In the genomic region with DNA sequence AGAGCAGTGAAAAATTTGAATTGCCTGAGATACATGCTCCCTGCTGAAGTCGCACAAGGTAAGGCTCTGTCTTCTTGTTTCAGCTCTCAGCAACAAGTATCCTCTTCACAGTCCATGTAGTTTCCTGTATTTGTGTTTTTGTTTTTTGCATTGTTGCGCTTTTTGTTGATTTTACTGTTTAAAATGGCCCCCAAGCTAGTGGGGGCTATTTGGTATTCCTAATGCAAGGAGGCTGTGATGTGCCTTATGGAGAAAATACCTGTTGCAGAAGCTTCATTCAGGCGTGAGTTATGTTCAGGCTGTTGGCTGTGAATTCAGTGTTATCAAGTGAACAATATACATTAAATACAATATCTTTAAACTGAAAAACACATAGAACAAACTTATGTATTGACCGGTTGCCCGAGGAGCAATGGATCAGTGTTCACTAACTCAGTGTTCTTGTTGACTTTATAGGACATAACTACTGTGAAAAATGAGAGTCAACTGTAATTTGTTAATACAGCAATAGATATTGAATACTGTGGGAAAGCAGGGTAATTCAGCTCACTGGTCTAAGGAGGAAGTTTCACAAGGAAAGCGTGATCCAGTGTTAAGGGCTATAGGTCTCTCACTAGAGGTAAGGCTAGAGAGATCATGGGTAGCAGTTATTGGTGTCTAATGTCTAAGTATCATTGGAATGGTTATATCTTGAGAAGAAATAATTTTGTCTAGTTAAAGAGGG, we compare ENCODE assay signal across 15 cellular contexts.
DNase-seq lines count a peak whose midpoint lies in the region; ATAC-seq and TF ChIP-seq lines count a peak whose summit lies in the region.
"Had no signal": no experiment of that assay in that cellular context is flagged by ENCODE, and none has a peak within 500 bp of the region (broad histone marks: within the 10 kb centered on the region; RNA-seq: fewer than 3 reads in every experiment).

No MANE protein-coding gene starts in this region.

- TF ChIP-seq CTCF in HEK293 (tag by site-specific recombination; IDR thresholded peaks at IDR 0.05), result no peak
- TF ChIP-seq CTCF in body of pancreas (IDR thresholded peaks at IDR 0.05), result no peak
- TF ChIP-seq CTCF in sigmoid colon (IDR thresholded peaks at IDR 0.05), result no peak

- H3K4me3 ChIP-seq in HEK293 (ENCODE audit: low read depth, low read length) (no peak overlapping the region), body of pancreas (no peak overlapping the region), mesenchymal stem cell (ENCODE audit: insufficient read depth in 1 of 2, low read depth in 1 of 2, low read length in 2 of 2) (peak overlapping the region in 1 of 2 experiments; percentile 15), sigmoid colon (no peak overlapping the region)
- H3K4me3 ChIP-seq: K562 had no signal

- no peak overlapping the region for H4K91ac ChIP-seq in mesenchymal stem cell (ENCODE audit: low read length)

- CTCF ChIA-PET in HEK293 (lab: Yijun Ruan, JAX), result interaction anchor here (1.2 kb wide), 1 partner anchor 49 kb away, joined by 4 read pairs; no protein-coding TSS in a partner anchor

- no peak overlapping the region for H3K23ac ChIP-seq in mesenchymal stem cell (ENCODE audit: low read length in 2 of 2)

- H2BK12ac ChIP-seq in mesenchymal stem cell (ENCODE audit: low read length in 2 of 2), result no peak overlapping the region

- no peak overlapping the region for H2BK120ac ChIP-seq in mesenchymal stem cell (ENCODE audit: low read depth, low read length)

- H3K79me1 ChIP-seq in mesenchymal stem cell (replicated peaks; ENCODE audit: low read length, poor library complexity, severe bottlenecking), result no peaks in the 10 kb centered on the region

- DNase-seq in body of pancreas, result no peak
- no peak for DNase-seq in mesenchymal stem cell
- DNase-seq in sigmoid colon, result no peak
- no peak for DNase-seq in activated CD8-positive, alpha-beta memory T cell treated with anti-CD3 and anti-CD28 coated beads, Interleukin-2, amount 50 U/mL, for 48 hours
- no peak for DNase-seq in NOMO-1 treated with DMSO at 0.1 percent for 48 hours (lab: John Stamatoyannopoulos, UW; ENCODE audit: unreplicated experiment)
- DNase-seq: CD4-positive, alpha-beta T cell; DMS53; NCI-H1436 treated with DMSO at 0.1 percent for 48 hours; NCI-H2029 treated with DMSO at 0.1 percent for 48 hours; NCI-H2171 treated with DMSO at 0.1 percent for 48 hours; NCI-H510A; NCI-H774 had no signal

- H2AFZ ChIP-seq in mesenchymal stem cell (ENCODE audit: low read depth, low read length), result no peak overlapping the region

- H3K36me3 ChIP-seq in HEK293 (ENCODE audit: control insufficient read depth in 2 of 2, insufficient read depth in 1 of 2, low read length in 2 of 2) (no peaks in the 10 kb centered on the region), body of pancreas (replicated peaks in 1 of 2; ENCODE audit: insufficient read depth in 1 of 2, low read depth in 2 of 2) (no peaks in the 10 kb centered on the region), mesenchymal stem cell (ENCODE audit: control insufficient read depth in 1 of 2, insufficient read depth in 2 of 2, low read depth in 1 of 2, low read length in 2 of 2) (peaks cover 0 to 8% of the 10 kb centered on the region in 2 experiments), sigmoid colon (peaks cover 0 to 22% (median 7%) of the 10 kb centered on the region in 4 donors)

- no peak overlapping the region for H4K8ac ChIP-seq in mesenchymal stem cell (ENCODE audit: low read length)

- H3K9ac ChIP-seq in mesenchymal stem cell (ENCODE audit: low read length), result peak overlapping the region; percentile 26

- H3K9me3 ChIP-seq in HEK293 (ENCODE audit: control insufficient read depth, insufficient read depth, low read depth, low read length) (no peaks in the 10 kb centered on the region), body of pancreas (no peaks in the 10 kb centered on the region), mesenchymal stem cell (ENCODE audit: control insufficient read depth, low read length) (no peaks in the 10 kb centered on the region), sigmoid colon (no peaks in the 10 kb centered on the region)

- ATAC-seq in body of pancreas (peak; percentile 12), GM21526 (IDR thresholded peaks at IDR 0.05; ENCODE audit: low FRiP score, unreplicated experiment) (no peak)

- WGBS in body of pancreas, 2 donors, result 87 to 88% methylated on average over 6 of the region's 6 CpGs
- WGBS in mesenchymal stem cell, result 95% methylated on average over 5 of the region's 6 CpGs
- 87 to 93% methylated on average over 6 of the region's 6 CpGs for WGBS in sigmoid colon, 2 donors

- no peak overlapping the region for H3K4me2 ChIP-seq in mesenchymal stem cell (ENCODE audit: low read length, poor library complexity, severe bottlenecking)

- H3K4ac ChIP-seq in mesenchymal stem cell (ENCODE audit: low read depth in 1 of 2, low read length in 2 of 2), result no peak overlapping the region

- H2BK15ac ChIP-seq in mesenchymal stem cell (ENCODE audit: low read depth, poor library complexity, severe bottlenecking), result no peak overlapping the region

- no peak overlapping the region for H2AK5ac ChIP-seq in mesenchymal stem cell (ENCODE audit: low read length, severe bottlenecking)

- intact Hi-C loops in body of pancreas (cut with DNase I), result no loop called here
- intact Hi-C loops in sigmoid colon (cut with DNase I), result loop anchor here (10.0 kb wide), 1 partner anchor 295 kb away; the partner anchor contains the start of gene PRUNE2

- TF ChIP-seq POLR2A in body of pancreas (IDR thresholded peaks at IDR 0.05) (no peak), sigmoid colon (IDR thresholded peaks at IDR 0.05) (no peak)

- H3K27ac ChIP-seq in HEK293 (ENCODE audit: extremely low read depth, low read depth, low read length) (no peak overlapping the region), body of pancreas (no peak overlapping the region), mesenchymal stem cell (ENCODE audit: low read length, poor library complexity, severe bottlenecking) (no peak overlapping the region), sigmoid colon (peak overlapping the region; percentile 8 to 51 (median 45))

- TF ChIP-seq EP300 in sigmoid colon (IDR thresholded peaks at IDR 0.05), result no peak

- H3K4me1 ChIP-seq in HEK293 (ENCODE audit: control insufficient read depth, insufficient read depth, low read length), result no peaks in the 10 kb centered on the region
- H3K4me1 ChIP-seq in body of pancreas, result peaks cover 7% of the 10 kb centered on the region
- H3K4me1 ChIP-seq in mesenchymal stem cell (ENCODE audit: control insufficient read depth, insufficient read depth, low read depth, low read length), result no peaks in the 10 kb centered on the region
- H3K4me1 ChIP-seq in sigmoid colon, result peaks cover 0 to 18% (median 13%) of the 10 kb centered on the region in 4 donors

- POLR2A ChIA-PET in HEK293 (lab: Yijun Ruan, JAX), result no interaction called here

- no peaks in the 10 kb centered on the region for H3K27me3 ChIP-seq in body of pancreas
- no peaks in the 10 kb centered on the region for H3K27me3 ChIP-seq in mesenchymal stem cell (ENCODE audit: control insufficient read depth in 1 of 2, insufficient read depth in 1 of 2, low read length in 2 of 2)
- H3K27me3 ChIP-seq in sigmoid colon, result no peaks in the 10 kb centered on the region

- no peak overlapping the region for H2BK5ac ChIP-seq in mesenchymal stem cell (ENCODE audit: low read depth, low read length, poor library complexity, severe bottlenecking)

- H3K14ac ChIP-seq in mesenchymal stem cell (ENCODE audit: low read length in 2 of 2), result no peak overlapping the region

- H3K18ac ChIP-seq in mesenchymal stem cell (ENCODE audit: low read depth in 1 of 2, low read length in 2 of 2), result no peak overlapping the region

TF ChIP-seq in HEK293, 187 proteins besides CTCF, POLR2A, EP300 and RAD21:
- TF ChIP-seq SCRT1 (tag by site-specific recombination; IDR thresholded peaks at IDR 0.05; ENCODE audit: borderline replicate concordance), result peak; percentile 84
- TF ChIP-seq ZNF223 (tag by site-specific recombination; IDR thresholded peaks at IDR 0.05), result no peak
- TF ChIP-seq ZNF664 (tag by site-specific recombination; IDR thresholded peaks at IDR 0.05), result no peak
- TF ChIP-seq, protein P1, sequence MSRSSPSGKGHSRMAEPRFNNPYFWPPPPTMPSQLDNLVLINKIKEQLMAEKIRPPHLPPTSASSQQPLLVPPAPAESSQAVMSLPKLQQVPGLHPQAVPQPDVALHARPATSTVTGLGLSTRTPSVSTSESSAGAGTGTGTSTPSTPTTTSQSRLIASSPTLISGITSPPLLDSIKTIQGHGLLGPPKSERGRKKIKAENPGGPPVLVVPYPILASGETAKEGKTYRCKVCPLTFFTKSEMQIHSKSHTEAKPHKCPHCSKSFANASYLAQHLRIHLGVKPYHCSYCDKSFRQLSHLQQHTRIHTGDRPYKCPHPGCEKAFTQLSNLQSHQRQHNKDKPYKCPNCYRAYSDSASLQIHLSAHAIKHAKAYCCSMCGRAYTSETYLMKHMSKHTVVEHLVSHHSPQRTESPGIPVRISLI (tag by site-specific recombination; IDR thresholded peaks at IDR 0.05), result no peak
- TF ChIP-seq, protein P2, sequence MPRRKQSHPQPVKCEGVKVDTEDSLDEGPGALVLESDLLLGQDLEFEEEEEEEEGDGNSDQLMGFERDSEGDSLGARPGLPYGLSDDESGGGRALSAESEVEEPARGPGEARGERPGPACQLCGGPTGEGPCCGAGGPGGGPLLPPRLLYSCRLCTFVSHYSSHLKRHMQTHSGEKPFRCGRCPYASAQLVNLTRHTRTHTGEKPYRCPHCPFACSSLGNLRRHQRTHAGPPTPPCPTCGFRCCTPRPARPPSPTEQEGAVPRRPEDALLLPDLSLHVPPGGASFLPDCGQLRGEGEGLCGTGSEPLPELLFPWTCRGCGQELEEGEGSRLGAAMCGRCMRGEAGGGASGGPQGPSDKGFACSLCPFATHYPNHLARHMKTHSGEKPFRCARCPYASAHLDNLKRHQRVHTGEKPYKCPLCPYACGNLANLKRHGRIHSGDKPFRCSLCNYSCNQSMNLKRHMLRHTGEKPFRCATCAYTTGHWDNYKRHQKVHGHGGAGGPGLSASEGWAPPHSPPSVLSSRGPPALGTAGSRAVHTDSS (tag by site-specific recombination; IDR thresholded peaks at IDR 0.05), result no peak
- peak; percentile 87 for TF ChIP-seq SCRT2 (tag by site-specific recombination; IDR thresholded peaks at IDR 0.05)
- no peak for TF ChIP-seq HOXD13 (CRISPR knock-in tag; IDR thresholded peaks at IDR 0.05; ENCODE audit: borderline replicate concordance)

Comparison
In these comparisons a context has a peak if more than half of its experiments do, and no peak if none do; other contexts are left out.
1. H3K27ac ChIP-seq: peak in sigmoid colon (4 of 4); none in HEK293 (single experiment), body of pancreas (0 of 4) and mesenchymal stem cell (single experiment).